Comparison of ENCODE assay signal across 1 cellular context in the genomic region with DNA sequence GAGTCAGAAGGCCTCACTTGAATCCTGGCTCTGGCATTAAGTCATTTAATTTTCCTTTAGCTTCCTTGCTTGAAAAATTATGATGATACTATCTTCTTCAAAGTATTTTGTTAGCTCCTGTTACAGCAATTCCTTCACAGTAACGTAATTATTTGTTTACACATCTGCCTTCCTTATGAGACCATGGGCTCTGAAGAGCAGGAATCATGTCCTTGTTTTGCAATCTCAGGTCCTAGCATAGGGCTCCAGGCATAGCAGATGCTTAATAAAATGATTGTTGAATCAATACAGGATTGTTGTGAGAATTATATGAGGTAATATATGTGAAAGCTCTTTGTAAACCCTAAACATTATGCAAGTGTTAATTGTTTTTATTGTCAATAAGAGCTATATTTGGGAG.
TF ChIP-seq lines count a peak whose summit lies in the region.

No MANE protein-coding gene starts in this region.

TF ChIP-seq in IMR-90, 13 proteins besides CTCF, POLR2A, EP300 and RAD21 (continued from another document):
- TF ChIP-seq, protein P1, sequence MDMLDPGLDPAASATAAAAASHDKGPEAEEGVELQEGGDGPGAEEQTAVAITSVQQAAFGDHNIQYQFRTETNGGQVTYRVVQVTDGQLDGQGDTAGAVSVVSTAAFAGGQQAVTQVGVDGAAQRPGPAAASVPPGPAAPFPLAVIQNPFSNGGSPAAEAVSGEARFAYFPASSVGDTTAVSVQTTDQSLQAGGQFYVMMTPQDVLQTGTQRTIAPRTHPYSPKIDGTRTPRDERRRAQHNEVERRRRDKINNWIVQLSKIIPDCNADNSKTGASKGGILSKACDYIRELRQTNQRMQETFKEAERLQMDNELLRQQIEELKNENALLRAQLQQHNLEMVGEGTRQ (IDR thresholded peaks at IDR 0.05; ENCODE audit: low read depth, low read length), result no peak
